In genomic region chr7:111802194-111802785, GRCh38 we compare ENCODE assay signal across 16 cellular contexts.
A peak's percentile ranks its signal among the peaks of the same experiment; 100 is the strongest.
DNase-seq lines count a peak whose midpoint lies in the region; ATAC-seq and TF ChIP-seq lines count a peak whose summit lies in the region.
"Had no signal": no experiment of that assay in that cellular context is flagged by ENCODE, and none has a peak within 500 bp of the region (broad histone marks: within the 10 kb centered on the region; RNA-seq: fewer than 3 reads in every experiment).

No MANE protein-coding gene starts in this region.

- H3K4me2 ChIP-seq in trophoblast cell (ENCODE audit: low read length), result no peak overlapping the region

- no peak overlapping the region for H3K14ac ChIP-seq in trophoblast cell (ENCODE audit: low read length)

- H3K27ac ChIP-seq in left ventricle myocardium inferior (replicated peaks), result peak overlapping the region; percentile 64
- no peak overlapping the region for H3K27ac ChIP-seq in trophoblast cell (ENCODE audit: low read depth, low read length)

- intact Hi-C loops in left ventricle myocardium inferior (cut with micrococcal nuclease), result no loop called here

- peaks cover 21% of the 10 kb centered on the region for H3K9me3 ChIP-seq in adipocyte (ENCODE audit: control insufficient read depth, low read length)
- peaks cover 49% of the 10 kb centered on the region for H3K9me3 ChIP-seq in left ventricle myocardium inferior (replicated peaks)
- peaks cover 3% of the 10 kb centered on the region for H3K9me3 ChIP-seq in trophoblast cell (ENCODE audit: insufficient read depth, low read depth, low read length)

- no peak overlapping the region for H2BK5ac ChIP-seq in trophoblast cell (ENCODE audit: low read depth, low read length, poor library complexity)

- no peaks in the 10 kb centered on the region for H3K36me3 ChIP-seq in adipocyte (ENCODE audit: control insufficient read depth, insufficient read depth, low read length, severe bottlenecking)
- H3K36me3 ChIP-seq in left ventricle myocardium inferior, result peaks cover 63% of the 10 kb centered on the region
- peaks cover 0 to 3% of the 10 kb centered on the region in 2 experiments for H3K36me3 ChIP-seq in trophoblast cell (ENCODE audit: control insufficient read depth in 1 of 2, insufficient read depth in 2 of 2, low read length in 2 of 2)

- H2AFZ ChIP-seq in trophoblast cell (ENCODE audit: insufficient read depth, low read length, poor library complexity), result no peak overlapping the region

- H3K9ac ChIP-seq in adipocyte (ENCODE audit: low read length) (no peak overlapping the region), trophoblast cell (ENCODE audit: low read length) (no peak overlapping the region)

- no peaks in the 10 kb centered on the region for H3K79me2 ChIP-seq in trophoblast cell (ENCODE audit: control insufficient read depth, insufficient read depth, low read length, poor library complexity)

- no peaks in the 10 kb centered on the region for H3K27me3 ChIP-seq in adipocyte (replicated peaks; ENCODE audit: control insufficient read depth, insufficient read depth, low read length)
- H3K27me3 ChIP-seq in left ventricle myocardium inferior (ENCODE audit: low read depth), result no peaks in the 10 kb centered on the region
- no peaks in the 10 kb centered on the region for H3K27me3 ChIP-seq in trophoblast cell (ENCODE audit: insufficient read depth, low read length)

- H3K18ac ChIP-seq in trophoblast cell (ENCODE audit: low read length), result no peak overlapping the region

- peak overlapping the region; percentile 60 for H4K8ac ChIP-seq in trophoblast cell (ENCODE audit: low read depth, low read length)

- no peaks in the 10 kb centered on the region for H3K79me1 ChIP-seq in trophoblast cell (ENCODE audit: low read length)

- H3K4me1 ChIP-seq in adipocyte (ENCODE audit: control insufficient read depth, insufficient read depth, low read length), result peaks cover 4% of the 10 kb centered on the region
- H3K4me1 ChIP-seq in left ventricle myocardium inferior, result peaks cover 27% of the 10 kb centered on the region
- peaks cover 0 to 2% of the 10 kb centered on the region in 2 experiments for H3K4me1 ChIP-seq in trophoblast cell (ENCODE audit: control insufficient read depth in 1 of 2, insufficient read depth in 2 of 2, low read length in 2 of 2)

- H3K4me3 ChIP-seq in adipocyte (ENCODE audit: low read length), result no peak overlapping the region
- no peak overlapping the region for H3K4me3 ChIP-seq in left ventricle myocardium inferior
- H3K4me3 ChIP-seq in trophoblast cell (ENCODE audit: low read depth, low read length), result no peak overlapping the region
- H3K4me3 ChIP-seq: GM12878 had no signal

- no peak overlapping the region for H3K23ac ChIP-seq in trophoblast cell (ENCODE audit: low read length)

- no peak for TF ChIP-seq CTCF in left ventricle myocardium inferior (IDR thresholded peaks at IDR 0.05; ENCODE audit: borderline replicate concordance)

- no peak overlapping the region for H2AK5ac ChIP-seq in trophoblast cell (ENCODE audit: low read length)

- ATAC-seq in HG03378 (IDR thresholded peaks at IDR 0.05; ENCODE audit: unreplicated experiment), result no peak
- ATAC-seq: GM12878 had no signal

- DNase-seq in EH (ENCODE audit: low read depth) (peak; percentile 4), adipocyte (ENCODE audit: low read depth) (peak; percentile 14), left ventricle myocardium inferior (no peak), trophoblast cell (no peak), NCI-H2107 treated with DMSO at 0.1 percent for 48 hours (lab: John Stamatoyannopoulos, UW; ENCODE audit: unreplicated experiment) (no peak), NCI-H2029 treated with DMSO at 0.1 percent for 48 hours (lab: John Stamatoyannopoulos, UW) (no peak), DMS79 (lab: John Stamatoyannopoulos, UW) (no peak)
- DNase-seq: CD8-positive, alpha-beta memory T cell; DMS79 treated with DMSO at 0.1 percent for 48 hours; KG1; NCI-H1436; NCI-H2081; NCI-H510A; NCI-H774 had no signal

- H2BK12ac ChIP-seq in trophoblast cell (ENCODE audit: low read length), result no peak overlapping the region

- H4K12ac ChIP-seq in trophoblast cell (ENCODE audit: low read depth, low read length), result no peak overlapping the region

- no peak overlapping the region for H4K91ac ChIP-seq in trophoblast cell (ENCODE audit: low read depth, low read length)

- whole genome bisulfite sequencing in trophoblast cell (ENCODE audit: extremely low coverage, insufficient coverage, insufficient read length), result 100% methylated on average over 1 of the region's 3 CpGs

- H3K4ac ChIP-seq in trophoblast cell (ENCODE audit: low read depth, low read length), result no peak overlapping the region

- no peak overlapping the region for H2BK120ac ChIP-seq in trophoblast cell (ENCODE audit: insufficient read depth, low read length, poor library complexity)

Comparison
In these comparisons a context has a peak if more than half of its experiments do, and no peak if none do; other contexts are left out.
1. DNase-seq: peak in EH (single experiment) and adipocyte (single experiment); none in left ventricle myocardium inferior (single experiment), trophoblast cell (0 of 2), NCI-H2107 treated with DMSO at 0.1 percent for 48 hours (single experiment), NCI-H2029 treated with DMSO at 0.1 percent for 48 hours (single experiment) and DMS79 (single experiment).